ENCODE assay signal across 20 cellular contexts in the genomic region with DNA sequence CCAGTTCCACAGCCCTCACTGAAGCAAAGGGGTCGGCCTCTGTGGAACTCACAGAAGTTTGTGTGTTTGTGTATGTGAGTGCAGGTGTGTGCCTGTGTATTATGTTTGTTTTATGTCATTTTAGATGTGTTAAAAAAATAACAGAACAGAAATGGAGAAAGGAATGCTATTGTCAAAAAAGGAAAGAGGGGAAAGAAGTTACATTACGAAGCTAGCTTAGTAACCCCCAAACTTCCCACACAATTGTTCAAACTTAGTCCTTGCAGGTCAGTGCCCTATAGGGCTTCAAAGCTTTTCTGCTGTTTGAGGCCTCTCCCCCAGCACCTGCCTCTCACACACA.
DNase-seq lines count a peak whose midpoint lies in the region; ATAC-seq and TF ChIP-seq lines count a peak whose summit lies in the region.
"Had no signal": no experiment of that assay in that cellular context is flagged by ENCODE, and none has a peak within 500 bp of the region (broad histone marks: within the 10 kb centered on the region; RNA-seq: fewer than 3 reads in every experiment).

No MANE protein-coding gene starts in this region.

- no peaks in the 10 kb centered on the region for H3K9me2 ChIP-seq in neural cell (ENCODE audit: insufficient read depth, low read length)

- H3K4me1 ChIP-seq in breast epithelium (no peaks in the 10 kb centered on the region), mammary epithelial cell (ENCODE audit: insufficient read depth, low read length) (peaks cover 12% of the 10 kb centered on the region), gastrocnemius medialis (peaks cover 6 to 13% of the 10 kb centered on the region in 2 donors)
- H3K4me1 ChIP-seq: BE2C, foreskin keratinocyte had no signal

- H2AFZ ChIP-seq in mammary epithelial cell (ENCODE audit: low read depth, low read length) (peak overlapping the region; percentile 50), neural cell (ENCODE audit: low read depth, low read length) (no peak overlapping the region)

- no TSS peak for BruUV-seq in MCF 10A (replicated peaks; lab: Mats Ljungman, UMichigan)
- BruUV-seq in mammary epithelial cell (replicated peaks; lab: Mats Ljungman, UMichigan), result no TSS peak

- H3K4me2 ChIP-seq in mammary epithelial cell (ENCODE audit: insufficient read depth, low read depth, low read length) (peak overlapping the region; percentile 53), neural cell (ENCODE audit: low read length) (no peak overlapping the region)

- no peaks in the 10 kb centered on the region for H3K9me3 Mint-ChIP-seq in MCF 10A (ENCODE audit: unreplicated experiment)
- H3K9me3 Mint-ChIP-seq: activated naive CD4-positive, alpha-beta T cell treated with anti-CD3 and anti-CD28 coated beads, Interleukin-2, amount 50 U/mL, for 24 hours; activated T-helper 1 cell treated with anti-CD3 and anti-CD28 coated beads, Interleukin-12 subunit alpha, Interleukin-12 subunit beta, Interleukin-2, Interleukin-4 antibody, amounts not matched to agents 30 ng/mL and 10 ng/mL and 1 ng/mL, durations not matched to agents 14 hours and 24 hours and 36 hours; naive B cell; stimulated activated naive CD8-positive, alpha-beta T cell treated with anti-CD3 and anti-CD28 coated beads, Interleukin-15, amount 100 ng/mL, for 72 hours had no signal

- TF ChIP-seq RAD21 in neural cell (conservative IDR thresholded peaks at IDR 0.05), result peak; percentile 5

- dilution Hi-C loops in mammary epithelial cell (cut with HindIII; ENCODE audit: low sequenced_read_pairs), result no loop called here

- TF ChIP-seq CTCF in MCF 10A (IDR thresholded peaks at IDR 0.05; ENCODE audit: unreplicated experiment) (no peak), breast epithelium (IDR thresholded peaks at IDR 0.05) (no peak), mammary epithelial cell (conservative IDR thresholded peaks at IDR 0.05 in 1 of 2, IDR thresholded peaks at IDR 0.05 in 1 of 2; ENCODE audit: extremely low read depth in 1 of 2, insufficient read depth in 1 of 2, low read depth in 1 of 2, low read length in 2 of 2) (no peak), neural cell (IDR thresholded peaks at IDR 0.05; ENCODE audit: poor library complexity, severe bottlenecking) (no peak), GM13977 (IDR thresholded peaks at IDR 0.05; ENCODE audit: extremely low read depth, insufficient read depth, missing control alignments) (no peak), gastrocnemius medialis (IDR thresholded peaks at IDR 0.05 in 4 of 5, conservative IDR thresholded peaks at IDR 0.05 in 1 of 5) (peak in 1 of 5 experiments; percentile 12)

- no peak overlapping the region for H3K9ac ChIP-seq in mammary epithelial cell (ENCODE audit: insufficient read depth, low read length)
- H3K9ac ChIP-seq in neural cell (ENCODE audit: low read length), result no peak overlapping the region

- no peaks in the 10 kb centered on the region for H3K36me3 Mint-ChIP-seq in MCF 10A (ENCODE audit: insufficient read depth, unreplicated experiment)
- H3K36me3 Mint-ChIP-seq: memory B cell, naive B cell had no signal

- peak overlapping the region; percentile 28 for H3K27ac Mint-ChIP-seq in MCF 10A (ENCODE audit: low read depth, unreplicated experiment)
- H3K27ac Mint-ChIP-seq: activated naive CD4-positive, alpha-beta T cell treated with anti-CD3 and anti-CD28 coated beads, Interleukin-2, amount 50 U/mL, for 24 hours; activated T-helper 1 cell treated with anti-CD3 and anti-CD28 coated beads, Interleukin-12 subunit alpha, Interleukin-12 subunit beta, Interleukin-2, Interleukin-4 antibody, amounts not matched to agents 30 ng/mL and 10 ng/mL and 1 ng/mL, durations not matched to agents 14 hours and 24 hours and 36 hours; memory B cell; naive B cell; stimulated activated naive CD8-positive, alpha-beta T cell treated with anti-CD3 and anti-CD28 coated beads, Interleukin-15, amount 100 ng/mL, for 72 hours had no signal

- H3K27me3 Mint-ChIP-seq in MCF 10A (ENCODE audit: insufficient read depth, unreplicated experiment), result no peaks in the 10 kb centered on the region
- H3K27me3 Mint-ChIP-seq: activated naive CD4-positive, alpha-beta T cell treated with anti-CD3 and anti-CD28 coated beads, Interleukin-2, amount 50 U/mL, for 24 hours; memory B cell; naive B cell; stimulated activated naive CD8-positive, alpha-beta T cell treated with anti-CD3 and anti-CD28 coated beads, Interleukin-15, amount 100 ng/mL, for 72 hours had no signal

- ATAC-seq in gastrocnemius medialis (no peak), HG02870 (IDR thresholded peaks at IDR 0.05; ENCODE audit: unreplicated experiment) (no peak)
- ATAC-seq: stimulated activated naive CD8-positive, alpha-beta T cell treated with anti-CD3 and anti-CD28 coated beads, Interleukin-15, amount 100 ng/mL, for 72 hours had no signal

- DNase-seq in MCF 10A (ENCODE audit: unreplicated experiment), result no peak
- no peak for DNase-seq in breast epithelium (ENCODE audit: low spot score in 2 of 2)
- no peak for DNase-seq in mammary epithelial cell
- no peak for DNase-seq in central memory CD4-positive, alpha-beta T cell
- DNase-seq in GM13977 (ENCODE audit: low spot score), result no peak
- no peak for DNase-seq in gastrocnemius medialis
- DNase-seq: activated CD4-positive, alpha-beta T cell treated with anti-CD3 and anti-CD28 coated beads, Interleukin-2, amount 50 U/mL, for 1 hour; DMS79 treated with DMSO at 0.1 percent for 48 hours; effector CD4-positive, alpha-beta T cell; naive B cell; stimulated activated naive CD8-positive, alpha-beta T cell treated with anti-CD3 and anti-CD28 coated beads, Interleukin-15, amount 100 ng/mL, for 72 hours had no signal

- POLR2A ChIA-PET in MCF 10A (lab: Yijun Ruan, JAX), result interaction anchor here (0.7 to 3.9 kb wide), 5 partner anchors 11 to 1963 kb away, joined by 3 to 33 read pairs (median 4); a partner anchor contains a TSS

- H3K27ac ChIP-seq in breast epithelium (peak overlapping the region in 1 of 2 donors; percentile 59), mammary epithelial cell (ENCODE audit: insufficient read depth, low read depth, low read length) (no peak overlapping the region), neural cell (ENCODE audit: low read length) (no peak overlapping the region), gastrocnemius medialis (no peak overlapping the region)
- H3K27ac ChIP-seq: foreskin keratinocyte, ovary, WERI-Rb-1 had no signal

- peaks cover 11% of the 10 kb centered on the region for H3K4me1 Mint-ChIP-seq in MCF 10A (ENCODE audit: insufficient read depth, unreplicated experiment)
- H3K4me1 Mint-ChIP-seq: activated naive CD4-positive, alpha-beta T cell treated with anti-CD3 and anti-CD28 coated beads, Interleukin-2, amount 50 U/mL, for 24 hours; memory B cell; naive B cell; stimulated activated naive CD8-positive, alpha-beta T cell treated with anti-CD3 and anti-CD28 coated beads, Interleukin-15, amount 100 ng/mL, for 72 hours had no signal

- no peak for TF ChIP-seq POLR2A in breast epithelium (IDR thresholded peaks at IDR 0.05)
- no peak for TF ChIP-seq POLR2A in gastrocnemius medialis (IDR thresholded peaks at IDR 0.05)

- intact Hi-C loops in MCF 10A (cut with micrococcal nuclease), result loop anchor here (1.0 to 10.0 kb wide), 8 partner anchors 253 to 1964 kb away; no protein-coding TSS in a partner anchor
- intact Hi-C loops in breast epithelium (cut with DNase I; ENCODE audit: low total_unique reads), result no loop called here
- intact Hi-C loops in mammary epithelial cell (cut with micrococcal nuclease), result loop anchor here (1.0 to 5.0 kb wide), 2 partner anchors 255 to 1964 kb away; no protein-coding TSS in a partner anchor
- intact Hi-C loops in gastrocnemius medialis (cut with DNase I; ENCODE audit: low total_unique reads), result loop anchor here (2.0 to 5.0 kb wide), 2 partner anchors 610 to 1961 kb away; no protein-coding TSS in a partner anchor

- H3K9me3 ChIP-seq in breast epithelium (no peaks in the 10 kb centered on the region), mammary epithelial cell (replicated peaks; ENCODE audit: insufficient read depth, low read length) (no peaks in the 10 kb centered on the region), neural cell (ENCODE audit: low read length) (no peaks in the 10 kb centered on the region), gastrocnemius medialis (no peaks in the 10 kb centered on the region)
- H3K9me3 ChIP-seq: BE2C, ovary had no signal

- in situ Hi-C loops in mammary epithelial cell (cut with MboI; ENCODE audit: low sequenced_read_pairs in 2 of 2), result loop anchor here (10.0 to 25.0 kb wide), 2 partner anchors 1963 to 1965 kb away; a partner anchor contains a TSS
- in situ Hi-C loops in GM13977 (cut with MboI; ENCODE audit: low pct_unique_long_range_greater_than_20kb, low sequenced_read_pairs, unreplicated experiment), result no loop called here
- in situ Hi-C loops in gastrocnemius medialis (cut with MboI; ENCODE audit: low sequenced_read_pairs in 4 of 4), result loop anchor here in 1 of 4 donors (25.0 kb wide), 1 partner anchor 1965 kb away; a partner anchor contains a TSS

- H3K4me3 ChIP-seq in breast epithelium (no peak overlapping the region), mammary epithelial cell (replicated peaks in 1 of 3; ENCODE audit: insufficient read depth in 1 of 3, low read depth in 2 of 3, low read length in 3 of 3) (no peak overlapping the region), neural cell (ENCODE audit: low read length) (no peak overlapping the region), gastrocnemius medialis (no peak overlapping the region)
- H3K4me3 ChIP-seq: ovary had no signal

- H3F3A ChIP-seq in neural cell (ENCODE audit: insufficient read depth, low read length, poor library complexity, severe bottlenecking), result no peaks in the 10 kb centered on the region

- no peaks in the 10 kb centered on the region for H3K79me2 ChIP-seq in mammary epithelial cell (ENCODE audit: insufficient read depth, low read length)
- no peaks in the 10 kb centered on the region for H3K79me2 ChIP-seq in neural cell (replicated peaks; ENCODE audit: insufficient read depth, low read length)

- no peaks in the 10 kb centered on the region for H3K27me3 ChIP-seq in breast epithelium
- no peaks in the 10 kb centered on the region for H3K27me3 ChIP-seq in mammary epithelial cell (ENCODE audit: insufficient read depth, low read length)
- H3K27me3 ChIP-seq in neural cell (ENCODE audit: insufficient read depth, low read depth, low read length), result no peaks in the 10 kb centered on the region
- no peaks in the 10 kb centered on the region for H3K27me3 ChIP-seq in gastrocnemius medialis
- H3K27me3 ChIP-seq: BE2C, foreskin keratinocyte, ovary had no signal

- peak overlapping the region; percentile 62 for H3K4me3 Mint-ChIP-seq in MCF 10A (ENCODE audit: unreplicated experiment)
- H3K4me3 Mint-ChIP-seq: activated naive CD4-positive, alpha-beta T cell treated with anti-CD3 and anti-CD28 coated beads, Interleukin-2, amount 50 U/mL, for 24 hours; activated T-helper 1 cell treated with anti-CD3 and anti-CD28 coated beads, Interleukin-12 subunit alpha, Interleukin-12 subunit beta, Interleukin-2, Interleukin-4 antibody, amounts not matched to agents 30 ng/mL and 10 ng/mL and 1 ng/mL, durations not matched to agents 14 hours and 24 hours and 36 hours; memory B cell; naive B cell; stimulated activated naive CD8-positive, alpha-beta T cell treated with anti-CD3 and anti-CD28 coated beads, Interleukin-15, amount 100 ng/mL, for 72 hours had no signal

- no peak for TF ChIP-seq EP300 in neural cell (conservative IDR thresholded peaks at IDR 0.05; ENCODE audit: poor library complexity, severe bottlenecking)

- H3K36me3 ChIP-seq in breast epithelium (no peaks in the 10 kb centered on the region), mammary epithelial cell (ENCODE audit: insufficient read depth, low read length) (no peaks in the 10 kb centered on the region), neural cell (ENCODE audit: insufficient read depth, low read length) (no peaks in the 10 kb centered on the region), gastrocnemius medialis (no peaks in the 10 kb centered on the region)
- H3K36me3 ChIP-seq: BE2C, ovary, WERI-Rb-1 had no signal

- 50% methylated on average over 2 of the region's 2 CpGs for WGBS in mammary epithelial cell (ENCODE audit: low coverage, missing lambda C conversion rate)

- H4K20me1 ChIP-seq in mammary epithelial cell (ENCODE audit: insufficient read depth, low read length) (no peaks in the 10 kb centered on the region), neural cell (ENCODE audit: insufficient read depth) (no peaks in the 10 kb centered on the region)

- CTCF ChIA-PET in MCF 10A (lab: Yijun Ruan, JAX), result interaction anchor here (0.6 to 3.4 kb wide), 37 partner anchors 10 to 1991 kb away, joined by 3 to 43 read pairs (median 3); a partner anchor contains a TSS
- CTCF ChIA-PET in mammary epithelial cell (lab: Charles Lee; ENCODE audit: low non-redundant PET), result interaction anchor here (0.6 kb wide), 1 partner anchor 224 kb away, joined by 4 read pairs; no protein-coding TSS in a partner anchor
